ENCODE assay signal across 14 cellular contexts in genomic region chr9:134317431-134318414, GRCh38. TPM values are rescaled to one million over a fixed set of nuclear protein-coding genes. Genes with fewer than 3 reads are reported as not detected.
DNase-seq lines count a peak whose midpoint lies in the region; ATAC-seq and TF ChIP-seq lines count a peak whose summit lies in the region.
"Had no signal": no experiment of that assay in that cellular context is flagged by ENCODE, and none has a peak within 500 bp of the region (broad histone marks: within the 10 kb centered on the region; RNA-seq: fewer than 3 reads in every experiment).

No MANE protein-coding gene starts in this region.

- DNase-seq in AG04449 (ENCODE audit: low read depth, low spot score) (peak; percentile 83), NCI-H226 (peak; percentile 26), glutamatergic neuron (peak; percentile 13), nephron progenitor cell (peak; percentile 7), HT-29 (ENCODE audit: low spot score) (no peak), NCI-H2029 treated with DMSO at 0.1 percent for 48 hours (lab: John Stamatoyannopoulos, UW) (no peak), AML-193 (lab: John Stamatoyannopoulos, UW) (no peak)
- DNase-seq: activated CD4-positive, alpha-beta T cell treated with anti-CD3 and anti-CD28 coated beads, Interleukin-2, amount 10 ng/mL, durations not matched to agents 7 days and 5 days; activated T-cell treated with anti-CD3 and anti-CD28 coated beads, Interleukin-2, amount 50 U/mL, for 24 hours; NCI-H2171 treated with DMSO at 0.1 percent for 48 hours; NK-92 treated with Interleukin-12 subunit alpha and Interleukin-12 subunit beta, amount 100 ng/mL, for 24 hours had no signal

- CTCF ChIA-PET in AG04449 (lab: Yijun Ruan, JAX), result interaction anchor here (1.1 to 2.6 kb wide), 5 partner anchors 10 to 152 kb away, joined by 3 to 11 read pairs (median 6); no protein-coding TSS in a partner anchor

- H3K4me1 Mint-ChIP-seq in glutamatergic neuron (ENCODE audit: low read depth, unreplicated experiment), result peaks cover 24% of the 10 kb centered on the region
- peaks cover 74% of the 10 kb centered on the region for H3K4me1 Mint-ChIP-seq in nephron progenitor cell
- H3K4me1 Mint-ChIP-seq: activated CD4-positive, alpha-beta T cell treated with anti-CD3 and anti-CD28 coated beads, Interleukin-2, amount 10 ng/mL, durations not matched to agents 7 days and 5 days had no signal

- TF ChIP-seq CTCF in AG04449 (IDR thresholded peaks at IDR 0.05; ENCODE audit: insufficient read depth, low read length, missing control alignments) (peak; percentile 5), glutamatergic neuron (IDR thresholded peaks at IDR 0.05; ENCODE audit: partially characterized antibody, unreplicated experiment) (no peak), nephron progenitor cell (IDR thresholded peaks at IDR 0.05) (no peak)

- H3K4me3 ChIP-seq in AG04449 (ENCODE audit: low read depth, low read length), result no peak overlapping the region
- H3K4me3 ChIP-seq: adrenal gland, suprapubic skin had no signal

- H3K27ac Mint-ChIP-seq in glutamatergic neuron (ENCODE audit: unreplicated experiment) (no peak overlapping the region), nephron progenitor cell (no peak overlapping the region)
- H3K27ac Mint-ChIP-seq: activated CD4-positive, alpha-beta T cell treated with anti-CD3 and anti-CD28 coated beads, Interleukin-2, amount 10 ng/mL, durations not matched to agents 7 days and 5 days; activated T-cell treated with anti-CD3 and anti-CD28 coated beads, Interleukin-2, amount 50 U/mL, for 24 hours had no signal

- H3K27me3 Mint-ChIP-seq in glutamatergic neuron (ENCODE audit: unreplicated experiment) (no peaks in the 10 kb centered on the region), nephron progenitor cell (ENCODE audit: low read depth, poor library complexity) (peaks cover 2% of the 10 kb centered on the region)

- ATAC-seq in GM21576 (IDR thresholded peaks at IDR 0.05; ENCODE audit: unreplicated experiment), result no peak

- H3K9me3 Mint-ChIP-seq in glutamatergic neuron (ENCODE audit: unreplicated experiment), result peaks cover 2% of the 10 kb centered on the region
- H3K9me3 Mint-ChIP-seq in nephron progenitor cell, result peaks cover 12% of the 10 kb centered on the region
- H3K9me3 Mint-ChIP-seq: activated CD4-positive, alpha-beta T cell treated with anti-CD3 and anti-CD28 coated beads, Interleukin-2, amount 10 ng/mL, durations not matched to agents 7 days and 5 days; activated T-cell treated with anti-CD3 and anti-CD28 coated beads, Interleukin-2, amount 50 U/mL, for 24 hours had no signal

- no peak overlapping the region for H3K4me3 Mint-ChIP-seq in glutamatergic neuron (ENCODE audit: unreplicated experiment)
- no peak overlapping the region for H3K4me3 Mint-ChIP-seq in nephron progenitor cell
- H3K4me3 Mint-ChIP-seq: activated CD4-positive, alpha-beta T cell treated with anti-CD3 and anti-CD28 coated beads, Interleukin-2, amount 10 ng/mL, durations not matched to agents 7 days and 5 days; activated T-cell treated with anti-CD3 and anti-CD28 coated beads, Interleukin-2, amount 50 U/mL, for 24 hours had no signal

- no peaks in the 10 kb centered on the region for H3K36me3 Mint-ChIP-seq in glutamatergic neuron (ENCODE audit: unreplicated experiment)
- H3K36me3 Mint-ChIP-seq in nephron progenitor cell (ENCODE audit: low read depth), result peaks cover 2% of the 10 kb centered on the region

- POLR2A ChIA-PET in AG04449 (lab: Yijun Ruan, JAX), result interaction anchor here (0.6 to 1.7 kb wide), 8 partner anchors 10 to 327 kb away, joined by 3 to 16 read pairs (median 3); no protein-coding TSS in a partner anchor

RNA-seq across cellular contexts. Expression of gene RXRA, which starts 8.5 kb away (rescaled TPM):
- total RNA-seq in glutamatergic neuron (ENCODE audit: unreplicated experiment), result 20.5 TPM
- total RNA-seq in HT-29 (2014; rRNA removed; shearing (Covaris generic)), result 63.4 and 74.4 TPM in 2 replicates

Comparison
In these comparisons a context has a peak if more than half of its experiments do, and no peak if none do; other contexts are left out.
1. DNase-seq: peak in AG04449 (single experiment), NCI-H226 (single experiment), glutamatergic neuron (single experiment) and nephron progenitor cell (single experiment); none in HT-29 (single experiment), NCI-H2029 treated with DMSO at 0.1 percent for 48 hours (single experiment) and AML-193 (0 of 2).